Comparison of ENCODE assay signal across 1 cellular context in genomic region chr11:27433742-27434141, GRCh38.
TF ChIP-seq lines count a peak whose summit lies in the region.

No MANE protein-coding gene starts in this region.

TF ChIP-seq in K562, 482 proteins besides CTCF, POLR2A, EP300 and RAD21:
- TF ChIP-seq ZNF830 (CRISPR knock-in tag; IDR thresholded peaks at IDR 0.05): no peak
- TF ChIP-seq XRCC3 (IDR thresholded peaks at IDR 0.05): no peak
- TF ChIP-seq ZBTB11 (CRISPR knock-in tag; IDR thresholded peaks at IDR 0.05): no peak
- no peak for TF ChIP-seq SNIP1 (IDR thresholded peaks at IDR 0.05; ENCODE audit: low read depth)
- no peak for TF ChIP-seq CTBP1 (IDR thresholded peaks at IDR 0.05; ENCODE audit: borderline replicate concordance)
- TF ChIP-seq CTCFL (IDR thresholded peaks at IDR 0.05; ENCODE audit: borderline replicate concordance, insufficient read depth, low read depth, low read length, poor library complexity, severe bottlenecking): no peak
- no peak for TF ChIP-seq KLF10 (CRISPR knock-in tag; IDR thresholded peaks at IDR 0.05)
- TF ChIP-seq PATZ1 (CRISPR knock-in tag; IDR thresholded peaks at IDR 0.05; ENCODE audit: borderline replicate concordance): no peak
- no peak for TF ChIP-seq YBX1 (IDR thresholded peaks at IDR 0.05)
- no peak for TF ChIP-seq FOSL1 (tag; conservative IDR thresholded peaks at IDR 0.05)
- no peak for TF ChIP-seq SOX6 (IDR thresholded peaks at IDR 0.05)
- no peak for TF ChIP-seq RBM39 (optimal IDR thresholded peaks at IDR 0.05; ENCODE audit: low read depth, low read length)
- no peak for TF ChIP-seq CGGBP1 (CRISPR knock-in tag; IDR thresholded peaks at IDR 0.05)
- TF ChIP-seq RNF219 (CRISPR knock-in tag; IDR thresholded peaks at IDR 0.05): no peak
- TF ChIP-seq ZFPM2 (CRISPR knock-in tag; IDR thresholded peaks at IDR 0.05): no peak
- TF ChIP-seq TFE3 (CRISPR knock-in tag; IDR thresholded peaks at IDR 0.05): no peak
- TF ChIP-seq HDAC2 (IDR thresholded peaks at IDR 0.05): no peak
- no peak for TF ChIP-seq CEBPZ (IDR thresholded peaks at IDR 0.05; ENCODE audit: borderline replicate concordance, low read depth, low read length)
- no peak for TF ChIP-seq FOXJ3 (CRISPR knock-in tag; IDR thresholded peaks at IDR 0.05)
- no peak for TF ChIP-seq TBL1XR1 (IDR thresholded peaks at IDR 0.05; ENCODE audit: low read length in 2 of 2)
